In the genomic region with DNA sequence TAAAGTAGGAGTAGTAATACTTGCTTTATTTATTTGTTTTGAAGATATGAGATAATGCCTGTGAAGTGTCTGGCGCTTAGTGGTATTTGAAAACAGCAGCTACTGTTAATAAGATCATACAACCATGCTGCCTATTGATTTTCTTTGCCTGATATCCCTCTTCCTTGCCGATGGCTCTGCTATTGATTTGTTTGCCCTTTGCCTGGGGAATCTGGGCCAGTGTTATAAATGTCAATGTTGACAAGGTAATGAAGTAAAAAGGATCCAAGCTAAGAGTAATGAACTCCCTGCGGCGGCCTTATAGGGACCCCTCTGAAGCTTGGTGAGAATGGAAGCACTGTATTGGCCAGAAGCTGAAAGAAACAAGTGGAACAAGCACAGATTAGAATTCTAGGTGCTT, we compare ENCODE assay signal across 11 cellular contexts.
DNase-seq lines count a peak whose midpoint lies in the region; TF ChIP-seq lines count a peak whose summit lies in the region.
"Had no signal": no experiment of that assay in that cellular context is flagged by ENCODE, and none has a peak within 500 bp of the region (broad histone marks: within the 10 kb centered on the region; RNA-seq: fewer than 3 reads in every experiment).

No MANE protein-coding gene starts in this region.

- TF ChIP-seq CTCF in OCI-LY3 (IDR thresholded peaks at IDR 0.05; ENCODE audit: low read depth, low read length) (no peak), glutamatergic neuron (IDR thresholded peaks at IDR 0.05; ENCODE audit: partially characterized antibody, unreplicated experiment) (no peak), progenitor cell of endocrine pancreas (IDR thresholded peaks at IDR 0.05; ENCODE audit: unreplicated experiment) (no peak)

- H3K4me1 Mint-ChIP-seq in glutamatergic neuron (ENCODE audit: low read depth, unreplicated experiment) (peaks cover 2% of the 10 kb centered on the region), progenitor cell of endocrine pancreas (ENCODE audit: low read depth) (peaks cover 31% of the 10 kb centered on the region)

- H3K27ac ChIP-seq in OCI-LY3 (ENCODE audit: low read length): no peak overlapping the region
- H3K27ac ChIP-seq: C4-2B had no signal

- H3K36me3 ChIP-seq in OCI-LY3 (replicated peaks; ENCODE audit: low read depth, low read length): no peaks in the 10 kb centered on the region

- H3K4me3 Mint-ChIP-seq in glutamatergic neuron (ENCODE audit: unreplicated experiment) (no peak overlapping the region), progenitor cell of endocrine pancreas (ENCODE audit: low read depth) (no peak overlapping the region)
- H3K4me3 Mint-ChIP-seq: CD4-positive, alpha-beta T cell; H9 had no signal

- H3K4me1 ChIP-seq in OCI-LY3 (ENCODE audit: low read length): peaks cover 18% of the 10 kb centered on the region
- H3K4me1 ChIP-seq: Caco-2 had no signal

- H3K9me3 Mint-ChIP-seq in glutamatergic neuron (ENCODE audit: unreplicated experiment): peaks cover 2% of the 10 kb centered on the region
- peaks cover 4% of the 10 kb centered on the region for H3K9me3 Mint-ChIP-seq in progenitor cell of endocrine pancreas (ENCODE audit: low read depth)

- H3K9ac ChIP-seq in OCI-LY3 (ENCODE audit: low read length): no peak overlapping the region

- H3K27me3 ChIP-seq in OCI-LY3 (ENCODE audit: low read depth, low read length): no peaks in the 10 kb centered on the region

- H3K9me3 ChIP-seq in OCI-LY3 (ENCODE audit: insufficient read depth, low read length): no peaks in the 10 kb centered on the region
- H3K9me3 ChIP-seq: Caco-2 had no signal

- peak overlapping the region; percentile 56 for H3K27ac Mint-ChIP-seq in glutamatergic neuron (ENCODE audit: unreplicated experiment)
- H3K27ac Mint-ChIP-seq in progenitor cell of endocrine pancreas: peak overlapping the region; percentile 34
- H3K27ac Mint-ChIP-seq: CD4-positive, alpha-beta T cell; H9 had no signal

- no peaks in the 10 kb centered on the region for H3K79me2 ChIP-seq in OCI-LY3 (ENCODE audit: low read length)

- no peak for DNase-seq in glutamatergic neuron
- DNase-seq in progenitor cell of endocrine pancreas (ENCODE audit: low spot score, unreplicated experiment): no peak
- no peak for DNase-seq in NCI-H2196 (lab: John Stamatoyannopoulos, UW; ENCODE audit: unreplicated experiment)
- DNase-seq in SIG-M5 (lab: John Stamatoyannopoulos, UW): no peak
- DNase-seq in hippocampal formation (lab: John Stamatoyannopoulos, UW): no peak
- DNase-seq: ACHN; Caco-2; CD4-positive, alpha-beta T cell; H9 had no signal

- no peaks in the 10 kb centered on the region for H4K20me1 ChIP-seq in OCI-LY3 (ENCODE audit: insufficient read depth, low read length)

- no peak overlapping the region for H3K4me2 ChIP-seq in OCI-LY3 (ENCODE audit: low read length)

- H3K36me3 Mint-ChIP-seq in glutamatergic neuron (ENCODE audit: unreplicated experiment) (no peaks in the 10 kb centered on the region), progenitor cell of endocrine pancreas (ENCODE audit: insufficient read depth) (no peaks in the 10 kb centered on the region)

- H3K27me3 Mint-ChIP-seq in glutamatergic neuron (ENCODE audit: unreplicated experiment) (peaks cover 2% of the 10 kb centered on the region), progenitor cell of endocrine pancreas (no peaks in the 10 kb centered on the region)
- H3K27me3 Mint-ChIP-seq: CD4-positive, alpha-beta T cell had no signal

- H2AFZ ChIP-seq in OCI-LY3 (ENCODE audit: low read depth, low read length): 0 out of 2 replicates have a peak overlapping the region, but pooled peaks have one; percentile 39

- H3K4me3 ChIP-seq in OCI-LY3 (ENCODE audit: low read length): no peak overlapping the region
